Comparison of ENCODE assay signal across 23 cellular contexts in the genomic region with DNA sequence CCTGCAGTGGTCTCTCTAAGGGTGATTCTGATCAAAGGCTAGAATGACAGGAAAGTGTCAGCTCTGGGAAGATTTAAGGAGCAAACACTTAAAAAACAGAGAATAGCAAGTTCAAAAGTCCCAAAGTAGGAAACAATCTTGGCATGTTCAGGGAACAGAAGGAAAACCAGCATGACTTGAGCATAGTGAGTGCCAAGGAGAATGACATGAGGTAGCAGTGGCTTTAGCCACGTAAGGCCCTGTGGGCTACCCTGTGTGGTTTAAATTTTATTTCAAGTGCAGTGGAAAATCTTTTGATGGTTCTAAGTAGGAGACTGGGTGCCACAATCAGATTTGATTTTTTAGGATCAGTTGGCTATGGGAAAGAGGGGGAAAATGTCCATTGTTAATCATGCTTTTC.
"Had no signal": no experiment of that assay in that cellular context is flagged by ENCODE, and none has a peak within 500 bp of the region (broad histone marks: within the 10 kb centered on the region; RNA-seq: fewer than 3 reads in every experiment).

No MANE protein-coding gene starts in this region.

- H3K27me3 Mint-ChIP-seq: naive thymus-derived CD4-positive, alpha-beta T cell; natural killer cell treated with Interleukin-12 subunit alpha and Interleukin-12 subunit beta and Interleukin-15 and Interleukin-18, amount 100 ng/mL, for 72 hours; progenitor cell of endocrine pancreas; stimulated activated naive CD8-positive, alpha-beta T cell treated with anti-CD3 and anti-CD28 coated beads, Interleukin-15, Interleukin-2, amounts not matched to agents 100 ng/mL and 50 ng/mL, for 24 hours had no signal

- H3K4me1 ChIP-seq: left ventricle myocardium inferior, right atrium auricular region, right lobe of liver, suprapubic skin, tibial artery, upper lobe of right lung had no signal

- H3K36me3 ChIP-seq: ovary, right atrium auricular region, suprapubic skin, thoracic aorta had no signal

- H3K9me3 ChIP-seq: left ventricle myocardium inferior, ovary, right atrium auricular region, right lobe of liver, suprapubic skin, thoracic aorta, tibial artery, upper lobe of right lung had no signal

- ATAC-seq: naive thymus-derived CD4-positive, alpha-beta T cell; natural killer cell treated with Interleukin-12 subunit alpha and Interleukin-12 subunit beta and Interleukin-15 and Interleukin-18, amount 100 ng/mL, for 72 hours; right lobe of liver; upper lobe of right lung had no signal

- H3K9me3 Mint-ChIP-seq: natural killer cell treated with Interleukin-12 subunit alpha and Interleukin-12 subunit beta and Interleukin-15 and Interleukin-18, amount 100 ng/mL, for 72 hours; stimulated activated naive CD8-positive, alpha-beta T cell treated with anti-CD3 and anti-CD28 coated beads, Interleukin-15, Interleukin-2, amounts not matched to agents 100 ng/mL and 50 ng/mL, for 24 hours had no signal

- H3K27ac ChIP-seq: left ventricle myocardium inferior, ovary, right atrium auricular region, right lobe of liver, suprapubic skin, thoracic aorta, tibial artery, upper lobe of right lung had no signal

- H3K4me1 Mint-ChIP-seq: mesothelial cell of epicardium had no signal

- DNase-seq: hippocampal formation; kidney; left ventricle myocardium inferior; mesendoderm; naive thymus-derived CD4-positive, alpha-beta T cell; ovary; right lobe of liver; stimulated activated CD4-positive, alpha-beta T cell treated with anti-CD3 and anti-CD28 coated beads, Interleukin-1b, Interleukin-23, amount 100 ng/mL, for 48 hours; stimulated activated CD4-positive, alpha-beta T cell treated with anti-CD3 and anti-CD28 coated beads, Interleukin-2, amount 100 ng/mL, for 48 hours; stimulated activated CD4-positive, alpha-beta T cell treated with anti-CD3 and anti-CD28 coated beads, Interleukin-4, amount 100 ng/mL, for 4 hours; stimulated activated CD8-positive, alpha-beta memory T cell treated with anti-CD3 and anti-CD28 coated beads, Interleukin-4, amount 100 ng/mL, for 48 hours; stimulated activated naive CD4-positive, alpha-beta T cell; tibial artery; trophoblast cell; upper lobe of right lung had no signal

- H3K4me3 ChIP-seq: left ventricle myocardium inferior, ovary, right atrium auricular region, right lobe of liver, smooth muscle cell, suprapubic skin, thoracic aorta, tibial artery, upper lobe of right lung had no signal

- H3K4me3 Mint-ChIP-seq: mesothelial cell of epicardium; natural killer cell treated with Interleukin-12 subunit alpha and Interleukin-12 subunit beta and Interleukin-15 and Interleukin-18, amount 100 ng/mL, for 72 hours; stimulated activated naive CD8-positive, alpha-beta T cell treated with anti-CD3 and anti-CD28 coated beads, Interleukin-15, Interleukin-2, amounts not matched to agents 100 ng/mL and 50 ng/mL, for 24 hours had no signal

- H3K27ac Mint-ChIP-seq: mesothelial cell of epicardium; natural killer cell treated with Interleukin-12 subunit alpha and Interleukin-12 subunit beta and Interleukin-15 and Interleukin-18, amount 100 ng/mL, for 72 hours; progenitor cell of endocrine pancreas; stimulated activated naive CD8-positive, alpha-beta T cell treated with anti-CD3 and anti-CD28 coated beads, Interleukin-15, Interleukin-2, amounts not matched to agents 100 ng/mL and 50 ng/mL, for 24 hours had no signal

- H3K27me3 ChIP-seq: ovary, right atrium auricular region, right lobe of liver, suprapubic skin, tibial artery, upper lobe of right lung had no signal
